Comparison of ENCODE assay signal across 8 cellular contexts in genomic region chr17:46212634-46213435, GRCh38. TPM values are rescaled to one million over a fixed set of nuclear protein-coding genes. Genes with fewer than 3 reads are reported as not detected.
DNase-seq lines count a peak whose midpoint lies in the region; ATAC-seq and TF ChIP-seq lines count a peak whose summit lies in the region.

No MANE protein-coding gene starts in this region.

- DNase-seq in DMS 273 treated with DMSO at 0.1 percent for 48 hours (lab: John Stamatoyannopoulos, UW) (peak; percentile 81), Peyer's patch (peak in 2 of 3 donors; percentile 71 to 89), globus pallidus (ENCODE audit: low spot score) (peak; percentile 83), pons (ENCODE audit: low spot score) (peak; percentile 92), UCSD-AML1 (lab: John Stamatoyannopoulos, UW; ENCODE audit: unreplicated experiment) (no peak)

- no peak for ATAC-seq in GM18909 (IDR thresholded peaks at IDR 0.05; ENCODE audit: poor library complexity, unreplicated experiment)

- H3K36me3 ChIP-seq in KMS-11 (ENCODE audit: insufficient read depth) (no peaks in the 10 kb centered on the region; the same call in 1 of the 2 replicates), Peyer's patch (peaks cover 0 to 3% (median 0%) of the 10 kb centered on the region in 3 donors)

- peak overlapping the region; percentile 68 for H3K27ac Mint-ChIP-seq in activated naive CD4-positive, alpha-beta T cell treated with anti-CD3 and anti-CD28 coated beads, Interleukin-2, amount 50 U/mL, for 24 hours

- peaks cover 6% of the 10 kb centered on the region for H3K36me3 Mint-ChIP-seq in activated naive CD4-positive, alpha-beta T cell treated with anti-CD3 and anti-CD28 coated beads, Interleukin-2, amount 50 U/mL, for 24 hours

- H3K27me3 Mint-ChIP-seq in activated naive CD4-positive, alpha-beta T cell treated with anti-CD3 and anti-CD28 coated beads, Interleukin-2, amount 50 U/mL, for 24 hours, result no peaks in the 10 kb centered on the region

- H3K4me3 Mint-ChIP-seq in activated naive CD4-positive, alpha-beta T cell treated with anti-CD3 and anti-CD28 coated beads, Interleukin-2, amount 50 U/mL, for 24 hours, result peak overlapping the region; percentile 3

- H3K4me3 ChIP-seq in KMS-11 (IDR thresholded peaks at IDR 0.05; ENCODE audit: insufficient read depth, low read depth, low read length), result no peak overlapping the region
- H3K4me3 ChIP-seq in Peyer's patch, result no peak overlapping the region

- H3K4me2 ChIP-seq in KMS-11, result no peak overlapping the region

- H3K4me1 ChIP-seq in KMS-11 (ENCODE audit: low read depth, poor library complexity, severe bottlenecking) (no peaks in the 10 kb centered on the region), Peyer's patch (peaks cover 0 to 4% (median 0%) of the 10 kb centered on the region in 4 donors)

- H3K9me3 ChIP-seq in Peyer's patch, result no peaks in the 10 kb centered on the region

- H3K27ac ChIP-seq in KMS-11, result no peak overlapping the region
- no peak overlapping the region for H3K27ac ChIP-seq in Peyer's patch

- peaks cover 10% of the 10 kb centered on the region; the same call in 1 of the 2 replicates for H3K79me2 ChIP-seq in KMS-11 (ENCODE audit: insufficient read depth, low read depth)

- peak; percentile 85 for TF ChIP-seq CTCF in KMS-11 (conservative IDR thresholded peaks at IDR 0.05; ENCODE audit: low read depth, low read length)
- peak; percentile 67 to 97 (median 92) for TF ChIP-seq CTCF in Peyer's patch (IDR thresholded peaks at IDR 0.05)

- no peaks in the 10 kb centered on the region for H3K9me3 Mint-ChIP-seq in activated naive CD4-positive, alpha-beta T cell treated with anti-CD3 and anti-CD28 coated beads, Interleukin-2, amount 50 U/mL, for 24 hours

- H3K27me3 ChIP-seq in KMS-11 (ENCODE audit: insufficient read depth, low read depth) (no peaks in the 10 kb centered on the region), Peyer's patch (no peaks in the 10 kb centered on the region)

- H2AFZ ChIP-seq in KMS-11 (ENCODE audit: low read depth), result no peak overlapping the region

- no peak overlapping the region for H3K9ac ChIP-seq in KMS-11

- no peaks in the 10 kb centered on the region for H4K20me1 ChIP-seq in KMS-11 (ENCODE audit: insufficient read depth)

- H3K4me1 Mint-ChIP-seq in activated naive CD4-positive, alpha-beta T cell treated with anti-CD3 and anti-CD28 coated beads, Interleukin-2, amount 50 U/mL, for 24 hours, result peaks cover 51% of the 10 kb centered on the region

- no peak for TF ChIP-seq POLR2A in Peyer's patch (IDR thresholded peaks at IDR 0.05)

RNA-seq across cellular contexts. Expression of gene KANSL1, which starts 19.6 kb away (rescaled TPM):
- 100 to 1,000 TPM in 3 of 4 donors, 10 to 100 TPM in 1; 97.6 to 328 (median 141) TPM for total RNA-seq in Peyer's patch
